In genomic region chr10:113175176-113175575, GRCh38 we compare ENCODE assay signal across 8 cellular contexts.
"Had no signal": no experiment of that assay in that cellular context is flagged by ENCODE, and none has a peak within 500 bp of the region (broad histone marks: within the 10 kb centered on the region; RNA-seq: fewer than 3 reads in every experiment).

No MANE protein-coding gene starts in this region.

- H3K9ac ChIP-seq: GM23248 had no signal

- H3K4me2 ChIP-seq: GM23338 had no signal

- H3K9me3 ChIP-seq: HAP-1 had no signal

- DNase-seq: GM23248, GOT3, H7, H9, HCEC 1CT, HFFc6 had no signal

- H3K4me3 ChIP-seq: GM23248, GM23338, HAP-1 had no signal

- H3K4me1 ChIP-seq: HAP-1 had no signal

- H2AFZ ChIP-seq: GM23248, GM23338 had no signal

- H3K9me3 Mint-ChIP-seq: GM23338, H9, HFFc6 had no signal

- H3K36me3 ChIP-seq: HAP-1 had no signal

- H3K4me3 Mint-ChIP-seq: GM23338, H9, HFFc6 had no signal

- H3K27ac Mint-ChIP-seq: GM23338, H9, HFFc6 had no signal

- H3K27ac ChIP-seq: GM23248 had no signal
